In genomic region chr10:96290368-96291133, GRCh38 we compare ENCODE assay signal across 1 cellular context.
TF ChIP-seq lines count a peak whose summit lies in the region.

No MANE protein-coding gene starts in this region.

TF ChIP-seq in H1, 55 proteins besides CTCF, POLR2A, EP300 and RAD21:
- TF ChIP-seq JUN (IDR thresholded peaks at IDR 0.05; ENCODE audit: low read depth, low read length) (no peak), SIRT6 (IDR thresholded peaks at IDR 0.05; ENCODE audit: low read length) (no peak), BACH1 (IDR thresholded peaks at IDR 0.05; ENCODE audit: low read length) (no peak), ASH2L (IDR thresholded peaks at IDR 0.05; ENCODE audit: low read length) (no peak), KDM5A (IDR thresholded peaks at IDR 0.05; ENCODE audit: low read length) (no peak), E2F6 (IDR thresholded peaks at IDR 0.05) (no peak), POU5F1 (IDR thresholded peaks at IDR 0.05; ENCODE audit: low read depth, low read length) (no peak), TAF7 (optimal IDR thresholded peaks at IDR 0.05; ENCODE audit: borderline replicate concordance, low read depth, low read length) (no peak)
- TF ChIP-seq, protein P1, sequence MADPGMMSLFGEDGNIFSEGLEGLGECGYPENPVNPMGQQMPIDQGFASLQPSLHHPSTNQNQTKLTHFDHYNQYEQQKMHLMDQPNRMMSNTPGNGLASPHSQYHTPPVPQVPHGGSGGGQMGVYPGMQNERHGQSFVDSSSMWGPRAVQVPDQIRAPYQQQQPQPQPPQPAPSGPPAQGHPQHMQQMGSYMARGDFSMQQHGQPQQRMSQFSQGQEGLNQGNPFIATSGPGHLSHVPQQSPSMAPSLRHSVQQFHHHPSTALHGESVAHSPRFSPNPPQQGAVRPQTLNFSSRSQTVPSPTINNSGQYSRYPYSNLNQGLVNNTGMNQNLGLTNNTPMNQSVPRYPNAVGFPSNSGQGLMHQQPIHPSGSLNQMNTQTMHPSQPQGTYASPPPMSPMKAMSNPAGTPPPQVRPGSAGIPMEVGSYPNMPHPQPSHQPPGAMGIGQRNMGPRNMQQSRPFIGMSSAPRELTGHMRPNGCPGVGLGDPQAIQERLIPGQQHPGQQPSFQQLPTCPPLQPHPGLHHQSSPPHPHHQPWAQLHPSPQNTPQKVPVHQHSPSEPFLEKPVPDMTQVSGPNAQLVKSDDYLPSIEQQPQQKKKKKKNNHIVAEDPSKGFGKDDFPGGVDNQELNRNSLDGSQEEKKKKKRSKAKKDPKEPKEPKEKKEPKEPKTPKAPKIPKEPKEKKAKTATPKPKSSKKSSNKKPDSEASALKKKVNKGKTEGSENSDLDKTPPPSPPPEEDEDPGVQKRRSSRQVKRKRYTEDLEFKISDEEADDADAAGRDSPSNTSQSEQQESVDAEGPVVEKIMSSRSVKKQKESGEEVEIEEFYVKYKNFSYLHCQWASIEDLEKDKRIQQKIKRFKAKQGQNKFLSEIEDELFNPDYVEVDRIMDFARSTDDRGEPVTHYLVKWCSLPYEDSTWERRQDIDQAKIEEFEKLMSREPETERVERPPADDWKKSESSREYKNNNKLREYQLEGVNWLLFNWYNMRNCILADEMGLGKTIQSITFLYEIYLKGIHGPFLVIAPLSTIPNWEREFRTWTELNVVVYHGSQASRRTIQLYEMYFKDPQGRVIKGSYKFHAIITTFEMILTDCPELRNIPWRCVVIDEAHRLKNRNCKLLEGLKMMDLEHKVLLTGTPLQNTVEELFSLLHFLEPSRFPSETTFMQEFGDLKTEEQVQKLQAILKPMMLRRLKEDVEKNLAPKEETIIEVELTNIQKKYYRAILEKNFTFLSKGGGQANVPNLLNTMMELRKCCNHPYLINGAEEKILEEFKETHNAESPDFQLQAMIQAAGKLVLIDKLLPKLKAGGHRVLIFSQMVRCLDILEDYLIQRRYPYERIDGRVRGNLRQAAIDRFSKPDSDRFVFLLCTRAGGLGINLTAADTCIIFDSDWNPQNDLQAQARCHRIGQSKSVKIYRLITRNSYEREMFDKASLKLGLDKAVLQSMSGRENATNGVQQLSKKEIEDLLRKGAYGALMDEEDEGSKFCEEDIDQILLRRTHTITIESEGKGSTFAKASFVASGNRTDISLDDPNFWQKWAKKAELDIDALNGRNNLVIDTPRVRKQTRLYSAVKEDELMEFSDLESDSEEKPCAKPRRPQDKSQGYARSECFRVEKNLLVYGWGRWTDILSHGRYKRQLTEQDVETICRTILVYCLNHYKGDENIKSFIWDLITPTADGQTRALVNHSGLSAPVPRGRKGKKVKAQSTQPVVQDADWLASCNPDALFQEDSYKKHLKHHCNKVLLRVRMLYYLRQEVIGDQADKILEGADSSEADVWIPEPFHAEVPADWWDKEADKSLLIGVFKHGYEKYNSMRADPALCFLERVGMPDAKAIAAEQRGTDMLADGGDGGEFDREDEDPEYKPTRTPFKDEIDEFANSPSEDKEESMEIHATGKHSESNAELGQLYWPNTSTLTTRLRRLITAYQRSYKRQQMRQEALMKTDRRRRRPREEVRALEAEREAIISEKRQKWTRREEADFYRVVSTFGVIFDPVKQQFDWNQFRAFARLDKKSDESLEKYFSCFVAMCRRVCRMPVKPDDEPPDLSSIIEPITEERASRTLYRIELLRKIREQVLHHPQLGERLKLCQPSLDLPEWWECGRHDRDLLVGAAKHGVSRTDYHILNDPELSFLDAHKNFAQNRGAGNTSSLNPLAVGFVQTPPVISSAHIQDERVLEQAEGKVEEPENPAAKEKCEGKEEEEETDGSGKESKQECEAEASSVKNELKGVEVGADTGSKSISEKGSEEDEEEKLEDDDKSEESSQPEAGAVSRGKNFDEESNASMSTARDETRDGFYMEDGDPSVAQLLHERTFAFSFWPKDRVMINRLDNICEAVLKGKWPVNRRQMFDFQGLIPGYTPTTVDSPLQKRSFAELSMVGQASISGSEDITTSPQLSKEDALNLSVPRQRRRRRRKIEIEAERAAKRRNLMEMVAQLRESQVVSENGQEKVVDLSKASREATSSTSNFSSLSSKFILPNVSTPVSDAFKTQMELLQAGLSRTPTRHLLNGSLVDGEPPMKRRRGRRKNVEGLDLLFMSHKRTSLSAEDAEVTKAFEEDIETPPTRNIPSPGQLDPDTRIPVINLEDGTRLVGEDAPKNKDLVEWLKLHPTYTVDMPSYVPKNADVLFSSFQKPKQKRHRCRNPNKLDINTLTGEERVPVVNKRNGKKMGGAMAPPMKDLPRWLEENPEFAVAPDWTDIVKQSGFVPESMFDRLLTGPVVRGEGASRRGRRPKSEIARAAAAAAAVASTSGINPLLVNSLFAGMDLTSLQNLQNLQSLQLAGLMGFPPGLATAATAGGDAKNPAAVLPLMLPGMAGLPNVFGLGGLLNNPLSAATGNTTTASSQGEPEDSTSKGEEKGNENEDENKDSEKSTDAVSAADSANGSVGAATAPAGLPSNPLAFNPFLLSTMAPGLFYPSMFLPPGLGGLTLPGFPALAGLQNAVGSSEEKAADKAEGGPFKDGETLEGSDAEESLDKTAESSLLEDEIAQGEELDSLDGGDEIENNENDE (IDR thresholded peaks at IDR 0.05; ENCODE audit: insufficient replicate concordance, low read length), result no peak
- TF ChIP-seq, protein P2, sequence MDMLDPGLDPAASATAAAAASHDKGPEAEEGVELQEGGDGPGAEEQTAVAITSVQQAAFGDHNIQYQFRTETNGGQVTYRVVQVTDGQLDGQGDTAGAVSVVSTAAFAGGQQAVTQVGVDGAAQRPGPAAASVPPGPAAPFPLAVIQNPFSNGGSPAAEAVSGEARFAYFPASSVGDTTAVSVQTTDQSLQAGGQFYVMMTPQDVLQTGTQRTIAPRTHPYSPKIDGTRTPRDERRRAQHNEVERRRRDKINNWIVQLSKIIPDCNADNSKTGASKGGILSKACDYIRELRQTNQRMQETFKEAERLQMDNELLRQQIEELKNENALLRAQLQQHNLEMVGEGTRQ (IDR thresholded peaks at IDR 0.05; ENCODE audit: low read length), result no peak
